In genomic region chr20:49248879-49249665, GRCh38 we compare ENCODE assay signal across 25 cellular contexts. TPM values are rescaled to one million over a fixed set of nuclear protein-coding genes. Genes with fewer than 3 reads are reported as not detected.
DNase-seq lines count a peak whose midpoint lies in the region; ATAC-seq and TF ChIP-seq lines count a peak whose summit lies in the region.
"Had no signal": no experiment of that assay in that cellular context is flagged by ENCODE, and none has a peak within 500 bp of the region (broad histone marks: within the 10 kb centered on the region; RNA-seq: fewer than 3 reads in every experiment).

No MANE protein-coding gene starts in this region.

- no peak for ATAC-seq in GM18867 (IDR thresholded peaks at IDR 0.05; ENCODE audit: unreplicated experiment)
- ATAC-seq in naive thymus-derived CD4-positive, alpha-beta T cell, result no peak
- ATAC-seq: stimulated activated memory B cell treated with anti-CD40 and anti-IgM and Interleukin-4, amounts not matched to agents 10 μg/mL and 1 μg/mL and 100 μg/mL, for 72 hours had no signal

- intact Hi-C loops in activated naive CD4-positive, alpha-beta T cell treated with anti-CD3 and anti-CD28 coated beads for 36 hours (cut with micrococcal nuclease), result no loop called here
- intact Hi-C loops in naive thymus-derived CD4-positive, alpha-beta T cell (cut with micrococcal nuclease), result no loop called here

- H3K4me3 ChIP-seq in HEK293 (ENCODE audit: low read depth, low read length) (no peak overlapping the region), neutrophil (ENCODE audit: low read depth in 1 of 2, low read length in 1 of 2) (no peak overlapping the region)
- no peak overlapping the region for H3K4me3 ChIP-seq in naive thymus-derived CD4-positive, alpha-beta T cell (ENCODE audit: low read length)
- H3K4me3 ChIP-seq: esophagus squamous epithelium, suprapubic skin had no signal

- H3K27me3 ChIP-seq in neutrophil, result no peaks in the 10 kb centered on the region
- H3K27me3 ChIP-seq in naive thymus-derived CD4-positive, alpha-beta T cell (ENCODE audit: control insufficient read depth in 2 of 2, insufficient read depth in 2 of 2, low read length in 2 of 2), result no peaks in the 10 kb centered on the region
- H3K27me3 ChIP-seq: esophagus squamous epithelium, suprapubic skin had no signal

- peak overlapping the region; percentile 38 for H3K27ac Mint-ChIP-seq in activated naive CD4-positive, alpha-beta T cell treated with anti-CD3 and anti-CD28 coated beads for 36 hours
- peak overlapping the region in 3 of 5 experiments; percentile 48 to 63 (median 54) for H3K27ac Mint-ChIP-seq in brain
- H3K27ac Mint-ChIP-seq in naive thymus-derived CD4-positive, alpha-beta T cell, result peak overlapping the region in 2 of 9 donors; percentile 26 to 43
- H3K27ac Mint-ChIP-seq: activated naive CD4-positive, alpha-beta T cell treated with anti-CD3 and anti-CD28 coated beads, Interleukin-2, amount 50 U/mL, for 24 hours; stimulated activated memory B cell treated with anti-CD40 and anti-IgM and Interleukin-4, amounts not matched to agents 10 μg/mL and 1 μg/mL and 100 μg/mL, for 72 hours; T-helper 2 cell treated with Interferon-gamma antibody and Interleukin-4, amounts not matched to agents 5 μg/mL and 100 μg/mL, for 36 hours had no signal

- H3K4me3 Mint-ChIP-seq in activated naive CD4-positive, alpha-beta T cell treated with anti-CD3 and anti-CD28 coated beads for 36 hours, result no peak overlapping the region
- no peak overlapping the region for H3K4me3 Mint-ChIP-seq in brain
- no peak overlapping the region for H3K4me3 Mint-ChIP-seq in naive thymus-derived CD4-positive, alpha-beta T cell
- H3K4me3 Mint-ChIP-seq: activated naive CD4-positive, alpha-beta T cell treated with anti-CD3 and anti-CD28 coated beads, Interleukin-2, amount 50 U/mL, for 24 hours; IgD-negative memory B cell; naive B cell; stimulated activated memory B cell treated with anti-CD40 and anti-IgM and Interleukin-4, amounts not matched to agents 10 μg/mL and 1 μg/mL and 100 μg/mL, for 72 hours; T-helper 2 cell treated with Interferon-gamma antibody and Interleukin-4, amounts not matched to agents 5 μg/mL and 100 μg/mL, for 36 hours had no signal

- no peak for DNase-seq in activated naive CD4-positive, alpha-beta T cell treated with anti-CD3 and anti-CD28 coated beads for 36 hours
- DNase-seq in activated naive CD4-positive, alpha-beta T cell treated with anti-CD3 and anti-CD28 coated beads, Interleukin-2, amount 50 U/mL, for 16 hours, result no peak
- no peak for DNase-seq in caudate nucleus (lab: John Stamatoyannopoulos, UW)
- no peak for DNase-seq in naive thymus-derived CD4-positive, alpha-beta T cell
- DNase-seq: activated CD4-positive, alpha-beta T cell treated with anti-CD3 and anti-CD28 coated beads, Interleukin-2, amount 50 U/mL, for 1 hour; C1 segment of cervical spinal cord; effector CD4-positive, alpha-beta T cell; esophagus squamous epithelium; HCEC 1CT; naive B cell; NCI-H1105 treated with DMSO at 0.1 percent for 48 hours; NCI-H2029 treated with DMSO at 0.1 percent for 48 hours; NCI-H2227 treated with DMSO at 0.1 percent for 48 hours; NCI-H748 treated with DMSO at 0.1 percent for 48 hours; retina had no signal

- H3K9me3 ChIP-seq in HEK293 (ENCODE audit: control insufficient read depth, insufficient read depth, low read depth, low read length) (no peaks in the 10 kb centered on the region), neutrophil (no peaks in the 10 kb centered on the region)
- H3K9me3 ChIP-seq in naive thymus-derived CD4-positive, alpha-beta T cell (ENCODE audit: control insufficient read depth in 2 of 3, low read length in 3 of 3), result no peaks in the 10 kb centered on the region
- H3K9me3 ChIP-seq: esophagus squamous epithelium, suprapubic skin had no signal

- H3K27ac ChIP-seq in HEK293 (ENCODE audit: extremely low read depth, low read depth, low read length), result no peak overlapping the region
- H3K27ac ChIP-seq in neutrophil, result peak overlapping the region; percentile 33
- no peak overlapping the region for H3K27ac ChIP-seq in caudate nucleus (ENCODE audit: low read depth, low read length)
- no peak overlapping the region for H3K27ac ChIP-seq in naive thymus-derived CD4-positive, alpha-beta T cell (ENCODE audit: low read depth, low read length)
- H3K27ac ChIP-seq: suprapubic skin, VCaP had no signal

- POLR2A ChIA-PET in HEK293 (lab: Yijun Ruan, JAX), result no interaction called here
- POLR2A ChIA-PET in naive thymus-derived CD4-positive, alpha-beta T cell (lab: Charles Lee), result interaction anchor here (0.6 kb wide), 1 partner anchor 120 kb away, joined by 4 read pairs; no protein-coding TSS in a partner anchor

- H3K36me3 Mint-ChIP-seq in activated naive CD4-positive, alpha-beta T cell treated with anti-CD3 and anti-CD28 coated beads for 36 hours (ENCODE audit: low read depth), result peaks cover 43% of the 10 kb centered on the region
- H3K36me3 Mint-ChIP-seq in brain, result peaks cover 68% of the 10 kb centered on the region
- peaks cover 18 to 50% (median 26%) of the 10 kb centered on the region in 5 donors for H3K36me3 Mint-ChIP-seq in naive thymus-derived CD4-positive, alpha-beta T cell

- no peaks in the 10 kb centered on the region for H3K9me3 Mint-ChIP-seq in activated naive CD4-positive, alpha-beta T cell treated with anti-CD3 and anti-CD28 coated beads for 36 hours
- no peaks in the 10 kb centered on the region for H3K9me3 Mint-ChIP-seq in brain
- H3K9me3 Mint-ChIP-seq in naive thymus-derived CD4-positive, alpha-beta T cell, result no peaks in the 10 kb centered on the region
- H3K9me3 Mint-ChIP-seq: activated naive CD4-positive, alpha-beta T cell treated with anti-CD3 and anti-CD28 coated beads, Interleukin-2, amount 50 U/mL, for 24 hours; IgD-negative memory B cell; stimulated activated memory B cell treated with anti-CD40 and anti-IgM and Interleukin-4, amounts not matched to agents 10 μg/mL and 1 μg/mL and 100 μg/mL, for 72 hours; T-helper 2 cell treated with Interferon-gamma antibody and Interleukin-4, amounts not matched to agents 5 μg/mL and 100 μg/mL, for 36 hours had no signal

- CTCF ChIA-PET in activated naive CD4-positive, alpha-beta T cell treated with anti-CD3 and anti-CD28 coated beads for 36 hours (lab: Charles Lee), result interaction anchor here (1.0 to 1.4 kb wide), 2 partner anchors 116 to 154 kb away, joined by 3 read pairs; no protein-coding TSS in a partner anchor
- CTCF ChIA-PET in HEK293 (lab: Yijun Ruan, JAX), result interaction anchor here (0.6 to 1.3 kb wide), 4 partner anchors 71 to 288 kb away, joined by 3 to 4 read pairs (median 4); no protein-coding TSS in a partner anchor
- CTCF ChIA-PET in naive thymus-derived CD4-positive, alpha-beta T cell (lab: Charles Lee), result interaction anchor here (0.7 to 1.2 kb wide), 2 partner anchors 17 to 180 kb away, joined by 3 to 5 read pairs; no protein-coding TSS in a partner anchor

- H3K27me3 Mint-ChIP-seq in activated naive CD4-positive, alpha-beta T cell treated with anti-CD3 and anti-CD28 coated beads for 36 hours (ENCODE audit: low read depth), result no peaks in the 10 kb centered on the region
- H3K27me3 Mint-ChIP-seq in brain, result no peaks in the 10 kb centered on the region
- no peaks in the 10 kb centered on the region for H3K27me3 Mint-ChIP-seq in naive thymus-derived CD4-positive, alpha-beta T cell
- H3K27me3 Mint-ChIP-seq: activated naive CD4-positive, alpha-beta T cell treated with anti-CD3 and anti-CD28 coated beads, Interleukin-2, amount 50 U/mL, for 24 hours; IgD-negative memory B cell; naive B cell; stimulated activated memory B cell treated with anti-CD40 and anti-IgM and Interleukin-4, amounts not matched to agents 10 μg/mL and 1 μg/mL and 100 μg/mL, for 72 hours had no signal

- no peak for TF ChIP-seq CTCF in HEK293 (tag by site-specific recombination; IDR thresholded peaks at IDR 0.05)
- TF ChIP-seq CTCF in brain (conservative IDR thresholded peaks at IDR 0.05), result no peak
- TF ChIP-seq CTCF in neutrophil (IDR thresholded peaks at IDR 0.05), result no peak

- peaks cover 23 to 87% of the 10 kb centered on the region in 2 experiments; a peak in 2 of 3 replicates for H3K36me3 ChIP-seq in HEK293 (ENCODE audit: control insufficient read depth in 2 of 2, insufficient read depth in 1 of 2, low read length in 2 of 2)
- H3K36me3 ChIP-seq in neutrophil, result peaks cover 100% of the 10 kb centered on the region
- peaks cover 35 to 96% (median 37%) of the 10 kb centered on the region in 3 experiments for H3K36me3 ChIP-seq in naive thymus-derived CD4-positive, alpha-beta T cell (ENCODE audit: control insufficient read depth in 2 of 3, insufficient read depth in 3 of 3, low read length in 3 of 3)

- no peaks in the 10 kb centered on the region; the same call in 1 of the 2 replicates for H3K4me1 ChIP-seq in HEK293 (ENCODE audit: control insufficient read depth, insufficient read depth, low read length)
- no peaks in the 10 kb centered on the region for H3K4me1 ChIP-seq in neutrophil (ENCODE audit: control insufficient read depth in 1 of 2, insufficient read depth in 1 of 2, low read depth in 1 of 2, low read length in 1 of 2)
- peaks cover 0 to 6% of the 10 kb centered on the region in 2 donors for H3K4me1 ChIP-seq in naive thymus-derived CD4-positive, alpha-beta T cell (ENCODE audit: control insufficient read depth in 2 of 2, insufficient read depth in 2 of 2, low read length in 2 of 2)

- peaks cover 4% of the 10 kb centered on the region for H3K4me1 Mint-ChIP-seq in activated naive CD4-positive, alpha-beta T cell treated with anti-CD3 and anti-CD28 coated beads for 36 hours (ENCODE audit: low read depth)
- peaks cover 5% of the 10 kb centered on the region for H3K4me1 Mint-ChIP-seq in brain
- peaks cover 4 to 13% (median 5%) of the 10 kb centered on the region in 7 donors for H3K4me1 Mint-ChIP-seq in naive thymus-derived CD4-positive, alpha-beta T cell
- H3K4me1 Mint-ChIP-seq: stimulated activated memory B cell treated with anti-CD40 and anti-IgM and Interleukin-4, amounts not matched to agents 10 μg/mL and 1 μg/mL and 100 μg/mL, for 72 hours had no signal

TF ChIP-seq in HEK293, 187 proteins besides CTCF, POLR2A, EP300 and RAD21 (continues in another document):
- TF ChIP-seq ZNF302 (tag by site-specific recombination; IDR thresholded peaks at IDR 0.05; ENCODE audit: low read depth), result no peak
- TF ChIP-seq ZNF510 (tag by site-specific recombination; IDR thresholded peaks at IDR 0.05; ENCODE audit: insufficient replicate concordance), result no peak

RNA-seq across cellular contexts. Expression of gene ZNFX1, which starts 28.8 kb away (rescaled TPM):
- total RNA-seq in activated naive CD4-positive, alpha-beta T cell treated with anti-CD3 and anti-CD28 coated beads for 36 hours, result 10 to 100 TPM; 18.2 to 19.0 TPM
- 23.5 TPM for polyA plus RNA-seq in brain (ENCODE audit: insufficient read depth, low read depth, low replicate concordance)
- 10 to 100 TPM; 45.0 to 83.7 (median 62.2) TPM for total RNA-seq in naive thymus-derived CD4-positive, alpha-beta T cell
- 10 to 100 TPM; 34.5 to 79.5 TPM for polyA plus RNA-seq in naive thymus-derived CD4-positive, alpha-beta T cell

RNA-seq across cellular contexts. Expression of gene DDX27, which starts 29.9 kb away (rescaled TPM):
- 10 to 100 TPM; 40.6 to 41.2 TPM for total RNA-seq in activated naive CD4-positive, alpha-beta T cell treated with anti-CD3 and anti-CD28 coated beads for 36 hours
- 81.3 TPM for polyA plus RNA-seq in brain (ENCODE audit: insufficient read depth, low read depth, low replicate concordance)
- 10 to 100 TPM; 43.4 to 94.1 (median 65.7) TPM for total RNA-seq in naive thymus-derived CD4-positive, alpha-beta T cell
- 10 to 100 TPM; 35.6 to 67.6 TPM for polyA plus RNA-seq in naive thymus-derived CD4-positive, alpha-beta T cell
